ENCODE assay signal across 8 cellular contexts in genomic region chr19:16888629-16889371, GRCh38. TPM values are rescaled to one million over a fixed set of nuclear protein-coding genes. Genes with fewer than 3 reads are reported as not detected.
A peak's percentile ranks its signal among the peaks of the same experiment; 100 is the strongest.
DNase-seq lines count a peak whose midpoint lies in the region; ATAC-seq and TF ChIP-seq lines count a peak whose summit lies in the region.

F2RL3 (plus strand) TSS chr19:16888999; CDS start chr19:16889190, 191 bp downstream.

- CTCF ChIA-PET in activated CD8-positive, alpha-beta T cell treated with anti-CD3 and anti-CD28 coated beads, Interleukin-2, amount 10 ng/mL, durations not matched to agents 7 days and 5 days (lab: Charles Lee) = interaction anchor here (0.8 kb wide), 1 partner anchor 117 kb away, joined by 3 read pairs; no protein-coding TSS in a partner anchor

- peak; percentile 3 for DNase-seq in DMS153 treated with DMSO at 0.1 percent for 48 hours (lab: John Stamatoyannopoulos, UW; ENCODE audit: unreplicated experiment)
- DNase-seq in GM23338 (ENCODE audit: low spot score) = peak; percentile 39
- peak; percentile 55 for DNase-seq in activated CD8-positive, alpha-beta T cell treated with anti-CD3 and anti-CD28 coated beads, Interleukin-2, amount 10 ng/mL, durations not matched to agents 7 days and 5 days
- DNase-seq in mesenteric fat pad (ENCODE audit: low spot score) = no peak
- no peak for DNase-seq in activated CD4-positive, alpha-beta T cell treated with anti-CD3 and anti-CD28 coated beads, Interleukin-2, amount 50 U/mL, for 48 hours
- DNase-seq in DMS 273 treated with DMSO at 0.1 percent for 48 hours (lab: John Stamatoyannopoulos, UW) = no peak

- no peak for TF ChIP-seq CTCF in GM23338 (conservative IDR thresholded peaks at IDR 0.05; ENCODE audit: low read depth in 2 of 2)

- H3K27me3 Mint-ChIP-seq in GM23338 (ENCODE audit: insufficient read depth, low read depth, poor library complexity) = peaks cover 6% of the 10 kb centered on the region
- H3K27me3 Mint-ChIP-seq in activated CD8-positive, alpha-beta T cell treated with anti-CD3 and anti-CD28 coated beads, Interleukin-2, amount 10 ng/mL, durations not matched to agents 7 days and 5 days (ENCODE audit: low read depth) = peaks cover 9% of the 10 kb centered on the region

- no peaks in the 10 kb centered on the region for H3K9me2 ChIP-seq in GM23338 (ENCODE audit: insufficient read depth)

- H3K4me1 Mint-ChIP-seq in GM23338 = peaks cover 3% of the 10 kb centered on the region; the same call in 2 of the 3 replicates
- H3K4me1 Mint-ChIP-seq in activated CD8-positive, alpha-beta T cell treated with anti-CD3 and anti-CD28 coated beads, Interleukin-2, amount 10 ng/mL, durations not matched to agents 7 days and 5 days (ENCODE audit: low read depth) = peaks cover 55% of the 10 kb centered on the region

- no peak within 1 kb of the TSS for H2AFZ ChIP-seq in GM23338

- POLR2A ChIA-PET in activated CD8-positive, alpha-beta T cell treated with anti-CD3 and anti-CD28 coated beads, Interleukin-2, amount 10 ng/mL, durations not matched to agents 7 days and 5 days (lab: Charles Lee) = no interaction called here

- peaks cover 2% of the 10 kb centered on the region; the same call in 1 of the 3 replicates for H3K9me3 Mint-ChIP-seq in GM23338
- no peaks in the 10 kb centered on the region for H3K9me3 Mint-ChIP-seq in activated CD8-positive, alpha-beta T cell treated with anti-CD3 and anti-CD28 coated beads, Interleukin-2, amount 10 ng/mL, durations not matched to agents 7 days and 5 days (ENCODE audit: insufficient read depth)

- H3K4me2 ChIP-seq in GM23338 = no peak within 1 kb of the TSS

- H3K27ac ChIP-seq in GM23338 (ENCODE audit: low read depth) = no peak within 1 kb of the TSS

- no peaks in the 10 kb centered on the region for H3K36me3 Mint-ChIP-seq in GM23338 (ENCODE audit: low read depth)
- no peaks in the 10 kb centered on the region for H3K36me3 Mint-ChIP-seq in activated CD8-positive, alpha-beta T cell treated with anti-CD3 and anti-CD28 coated beads, Interleukin-2, amount 10 ng/mL, durations not matched to agents 7 days and 5 days (ENCODE audit: low read depth)

- H3K4me1 ChIP-seq in GM23338 (ENCODE audit: insufficient read depth) = no peaks in the 10 kb centered on the region; the same call in 1 of the 2 replicates

- H4K20me1 ChIP-seq in GM23338 (replicated peaks; ENCODE audit: insufficient read depth) = no peaks in the 10 kb centered on the region

- H3K79me2 ChIP-seq in GM23338 (replicated peaks; ENCODE audit: insufficient read depth) = no peaks in the 10 kb centered on the region

- H3K27me3 ChIP-seq in GM23338 (ENCODE audit: insufficient read depth) = no peaks in the 10 kb centered on the region

- H3F3A ChIP-seq in GM23338 (replicated peaks; ENCODE audit: low read depth) = no peaks in the 10 kb centered on the region

- H3K4me3 Mint-ChIP-seq in GM23338 = no peak within 1 kb of the TSS
- peak within 1 kb of the TSS; percentile 49 for H3K4me3 Mint-ChIP-seq in activated CD8-positive, alpha-beta T cell treated with anti-CD3 and anti-CD28 coated beads, Interleukin-2, amount 10 ng/mL, durations not matched to agents 7 days and 5 days

- no peak within 1 kb of the TSS for H3K27ac Mint-ChIP-seq in GM23338
- H3K27ac Mint-ChIP-seq in activated CD8-positive, alpha-beta T cell treated with anti-CD3 and anti-CD28 coated beads, Interleukin-2, amount 10 ng/mL, durations not matched to agents 7 days and 5 days = peak within 1 kb of the TSS; percentile 76

- H3K4me3 ChIP-seq in GM23338 = no peak within 1 kb of the TSS

- no peaks in the 10 kb centered on the region for H3K36me3 ChIP-seq in GM23338 (ENCODE audit: insufficient read depth)

- peak; percentile 7; the same call in 2 of the 3 replicates for ATAC-seq in GM23338
- ATAC-seq in activated CD8-positive, alpha-beta T cell treated with anti-CD3 and anti-CD28 coated beads, Interleukin-2, amount 10 ng/mL, durations not matched to agents 7 days and 5 days = peak; percentile 54
- no peak for ATAC-seq in GM18502 (IDR thresholded peaks at IDR 0.05; ENCODE audit: poor library complexity, unreplicated experiment)
- no peak for ATAC-seq in HG03442 (IDR thresholded peaks at IDR 0.05; ENCODE audit: unreplicated experiment)

TF ChIP-seq in GM23338, 12 proteins besides CTCF, POLR2A, EP300 and RAD21 (continues in another document):
- TF ChIP-seq ETS1 (IDR thresholded peaks at IDR 0.05) (no peak), EZH2 (IDR thresholded peaks at IDR 0.05; ENCODE audit: low read depth, unreplicated experiment) (no peak), NANOG (IDR thresholded peaks at IDR 0.05; ENCODE audit: borderline replicate concordance) (no peak), POLR2AphosphoS5 (IDR thresholded peaks at IDR 0.05; ENCODE audit: low read depth) (no peak), ZNF114 (CRISPR knock-in tag; IDR thresholded peaks at IDR 0.05) (no peak), CREB1 (CRISPR knock-in tag; IDR thresholded peaks at IDR 0.05; ENCODE audit: low read depth) (no peak), STAT1 (IDR thresholded peaks at IDR 0.05; ENCODE audit: unreplicated experiment) (no peak), ZNF462 (CRISPR knock-in tag; IDR thresholded peaks at IDR 0.05) (no peak), EZH2phosphoT487 (IDR thresholded peaks at IDR 0.05; ENCODE audit: unreplicated experiment) (no peak), ZNF331 (CRISPR knock-in tag; IDR thresholded peaks at IDR 0.05; ENCODE audit: low read depth) (no peak)

RNA-seq across cellular contexts. Expression of gene F2RL3, which starts in this region (rescaled TPM):
- not detected in 2 replicates for total RNA-seq in GM23338 (2014; rRNA removed; shearing (Covaris generic))
- 0.14 TPM in 1 of 2 replicates, not detected in the other for polyA plus RNA-seq in GM23338 (2016; fragmentation: Nextera tagmentation; extraction: Ambion mirVana)
- total RNA-seq in activated CD8-positive, alpha-beta T cell treated with anti-CD3 and anti-CD28 coated beads, Interleukin-2, amount 10 ng/mL, durations not matched to agents 7 days and 5 days = under 1 TPM; 0.34 to 0.74 TPM
- total RNA-seq in mesenteric fat pad = 33.9 TPM

Comparison
In these comparisons a context has a peak if more than half of its experiments do, and no peak if none do; other contexts are left out.
1. RNA of gene F2RL3 (total RNA-seq): 33.9 TPM in mesenteric fat pad (single experiment); 0.34 to 0.74 TPM in activated CD8-positive, alpha-beta T cell treated with anti-CD3 and anti-CD28 coated beads, Interleukin-2, amount 10 ng/mL, durations not matched to agents 7 days and 5 days and not detected in GM23338; every median in the first group is over 10 times any median in the second.
2. Peak in DNase-seq and ATAC-seq in GM23338; RNA of the gene not detected or under 1 TPM.
3. Peak in DNase-seq and ATAC-seq in activated CD8-positive, alpha-beta T cell treated with anti-CD3 and anti-CD28 coated beads, Interleukin-2, amount 10 ng/mL, durations not matched to agents 7 days and 5 days; RNA of the gene not detected or under 1 TPM.